ENCODE assay signal across 24 cellular contexts in genomic region chr1:55278378-55278777, GRCh38.
"Had no signal": no experiment of that assay in that cellular context is flagged by ENCODE, and none has a peak within 500 bp of the region (broad histone marks: within the 10 kb centered on the region; RNA-seq: fewer than 3 reads in every experiment).

No MANE protein-coding gene starts in this region.

- H3K27ac ChIP-seq: coronary artery, dorsolateral prefrontal cortex, esophagus muscularis mucosa, foreskin keratinocyte, gastroesophageal sphincter, heart left ventricle, hepatocyte, left lung, lower lobe of right lung had no signal

- ATAC-seq: gastroesophageal sphincter, heart left ventricle, left cardiac atrium, left ventricle myocardium superior, lower lobe of right lung, mucosa of descending colon had no signal

- H3K4me3 Mint-ChIP-seq: immature natural killer cell, mesothelial cell of epicardium had no signal

- H3K36me3 ChIP-seq: esophagus muscularis mucosa, gastroesophageal sphincter, heart left ventricle, left lung, lower lobe of right lung had no signal

- H3K9me3 Mint-ChIP-seq: immature natural killer cell, mesothelial cell of epicardium, naive B cell had no signal

- H3K27ac Mint-ChIP-seq: immature natural killer cell, mesothelial cell of epicardium had no signal

- H3K4me3 ChIP-seq: coronary artery, dorsolateral prefrontal cortex, esophagus muscularis mucosa, gastroesophageal sphincter, heart left ventricle, hepatocyte, left lung, lower lobe of right lung, mucosa of descending colon had no signal

- H2AFZ ChIP-seq: hepatocyte had no signal

- H3K4me1 ChIP-seq: foreskin keratinocyte, left lung, lower lobe of right lung had no signal

- H3K4me2 ChIP-seq: hepatocyte had no signal

- DNase-seq: dermis blood vessel endothelial cell; dorsolateral prefrontal cortex; effector CD4-positive, alpha-beta T cell; effector memory CD4-positive, alpha-beta T cell; foreskin keratinocyte; heart left ventricle; hypothalamus; immature natural killer cell; islet precursor cell; left cardiac atrium; left lung; left ventricle myocardium superior; lower lobe of right lung; mesenchymal stem cell; mucosa of descending colon; naive B cell had no signal

- H3K9me3 ChIP-seq: esophagus muscularis mucosa, gastroesophageal sphincter, heart left ventricle, left lung, lower lobe of right lung, mucosa of descending colon had no signal

- H3K27me3 ChIP-seq: dorsolateral prefrontal cortex, esophagus muscularis mucosa, foreskin keratinocyte, gastroesophageal sphincter, heart left ventricle, hepatocyte, left lung had no signal

- H3K79me2 ChIP-seq: hepatocyte had no signal

- FAIRE-seq: colon, endothelial cell of umbilical vein, frontal cortex had no signal

- H3K36me3 Mint-ChIP-seq: immature natural killer cell, mesothelial cell of epicardium, naive B cell had no signal
